In genomic region chr20:62131560-62132320, GRCh38 we compare ENCODE assay signal across 8 cellular contexts. TPM values are rescaled to one million over a fixed set of nuclear protein-coding genes. Genes with fewer than 3 reads are reported as not detected.
DNase-seq lines count a peak whose midpoint lies in the region; ATAC-seq and TF ChIP-seq lines count a peak whose summit lies in the region.
"Had no signal": no experiment of that assay in that cellular context is flagged by ENCODE, and none has a peak within 500 bp of the region (broad histone marks: within the 10 kb centered on the region; RNA-seq: fewer than 3 reads in every experiment).

No MANE protein-coding gene starts in this region.

- H3K9me3 Mint-ChIP-seq in immature natural killer cell: no peaks in the 10 kb centered on the region

- peaks cover 6 to 100% (median 65%) of the 10 kb centered on the region in 9 donors for H3K36me3 ChIP-seq in heart right ventricle
- peaks cover 100% of the 10 kb centered on the region for H3K36me3 ChIP-seq in upper lobe of right lung
- peaks cover 14% of the 10 kb centered on the region for H3K36me3 ChIP-seq in breast epithelium
- H3K36me3 ChIP-seq in tibial artery: peaks cover 63 to 100% (median 88%) of the 10 kb centered on the region in 3 donors

- H3K36me3 Mint-ChIP-seq in immature natural killer cell: peaks cover 25 to 51% (median 26%) of the 10 kb centered on the region in 3 donors

- H3K27ac ChIP-seq in heart right ventricle (peak overlapping the region; percentile 14 to 87 (median 76)), upper lobe of right lung (peak overlapping the region; percentile 80), breast epithelium (peak overlapping the region in 1 of 2 donors; percentile 74), tibial artery (peak overlapping the region in 1 of 2 donors; percentile 0)
- H3K27ac ChIP-seq: hepatocyte, WERI-Rb-1 had no signal

- TF ChIP-seq POLR2A in breast epithelium (IDR thresholded peaks at IDR 0.05): no peak

- intact Hi-C loops in heart right ventricle (cut with DNase I): loop anchor here in 1 of 10 donors (5.0 kb wide), 1 partner anchor 104 kb away; no protein-coding TSS in a partner anchor
- intact Hi-C loops in left cardiac atrium (cut with DNase I): no loop called here
- intact Hi-C loops in upper lobe of right lung (cut with DNase I): loop anchor here (10.0 kb wide), 1 partner anchor 107 kb away; no protein-coding TSS in a partner anchor
- intact Hi-C loops in breast epithelium (cut with DNase I; ENCODE audit: low total_unique reads): no loop called here
- intact Hi-C loops in tibial artery (cut with DNase I; ENCODE audit: low total_unique reads): no loop called here

- TF ChIP-seq CTCF in heart right ventricle (IDR thresholded peaks at IDR 0.05) (no peak), upper lobe of right lung (IDR thresholded peaks at IDR 0.05) (no peak), breast epithelium (IDR thresholded peaks at IDR 0.05) (no peak), tibial artery (IDR thresholded peaks at IDR 0.05) (no peak)

- peaks cover 29 to 31% of the 10 kb centered on the region in 2 donors for H3K4me1 Mint-ChIP-seq in immature natural killer cell

- H3K27me3 Mint-ChIP-seq in immature natural killer cell (ENCODE audit: low read depth in 3 of 3): peaks cover 2 to 6% (median 5%) of the 10 kb centered on the region in 3 donors

- WGBS in heart right ventricle, 2 donors: 76 to 83% methylated on average over 25 of the region's 25 CpGs

- H3K9me3 ChIP-seq in heart right ventricle: no peaks in the 10 kb centered on the region
- H3K9me3 ChIP-seq in upper lobe of right lung: no peaks in the 10 kb centered on the region
- H3K9me3 ChIP-seq in breast epithelium: no peaks in the 10 kb centered on the region
- H3K9me3 ChIP-seq in tibial artery: no peaks in the 10 kb centered on the region

- peaks cover 24 to 79% (median 53%) of the 10 kb centered on the region in 9 donors for H3K4me1 ChIP-seq in heart right ventricle
- H3K4me1 ChIP-seq in upper lobe of right lung: peaks cover 21% of the 10 kb centered on the region
- H3K4me1 ChIP-seq in breast epithelium: no peaks in the 10 kb centered on the region
- peaks cover 0 to 7% (median 2%) of the 10 kb centered on the region in 4 donors for H3K4me1 ChIP-seq in tibial artery

- H3K4me3 ChIP-seq in heart right ventricle (no peak overlapping the region), upper lobe of right lung (no peak overlapping the region), breast epithelium (no peak overlapping the region), tibial artery (no peak overlapping the region)
- H3K4me3 ChIP-seq: hepatocyte had no signal

- DNase-seq in heart right ventricle (no peak), left cardiac atrium (no peak), immature natural killer cell (no peak), upper lobe of right lung (no peak), breast epithelium (ENCODE audit: low spot score in 2 of 2) (no peak), tibial artery (no peak)
- DNase-seq: WERI-Rb-1 had no signal

- H3K27me3 ChIP-seq in heart right ventricle: no peaks in the 10 kb centered on the region
- no peaks in the 10 kb centered on the region for H3K27me3 ChIP-seq in upper lobe of right lung
- H3K27me3 ChIP-seq in breast epithelium: no peaks in the 10 kb centered on the region
- no peaks in the 10 kb centered on the region for H3K27me3 ChIP-seq in tibial artery
- H3K27me3 ChIP-seq: hepatocyte had no signal

- peak overlapping the region in 4 of 5 donors; percentile 58 to 66 (median 64) for H3K4me3 Mint-ChIP-seq in immature natural killer cell

- peak overlapping the region; percentile 72 to 89 (median 84) for H3K27ac Mint-ChIP-seq in immature natural killer cell

- ATAC-seq in heart right ventricle (no peak), left cardiac atrium (no peak), upper lobe of right lung (no peak)

RNA-seq across cellular contexts. Expression of gene LSM14B, which starts 9.5 kb away (rescaled TPM):
- total RNA-seq in heart right ventricle: 10 to 100 TPM; 50.8 to 63.7 (median 60.5) TPM
- polyA plus RNA-seq in heart right ventricle: 10 to 100 TPM; 15.7 to 41.7 TPM
- total RNA-seq in left cardiac atrium: 10 to 100 TPM; 36.8 to 38.1 TPM
- 1 to 10 TPM in 2 of 3 donors, under 1 TPM in 1; 0.19 to 1.9 (median 1.4) TPM for polyA plus RNA-seq in immature natural killer cell
- total RNA-seq in upper lobe of right lung: 35.1 TPM
- total RNA-seq in breast epithelium: 10 to 100 TPM; 20.6 to 26.5 (median 25.6) TPM

RNA-seq across cellular contexts. Expression of gene PSMA7, which starts 11.5 kb away (rescaled TPM):
- total RNA-seq in heart right ventricle (100 to 1,000 TPM; 172 to 296 (median 200) TPM), left cardiac atrium (100 to 1,000 TPM; 174 to 210 TPM), upper lobe of right lung (209 TPM), breast epithelium (100 to 1,000 TPM; 200 to 579 (median 380) TPM)
- polyA plus RNA-seq in heart right ventricle (100 to 1,000 TPM; 143 to 567 TPM), immature natural killer cell (100 to 1,000 TPM; 497 to 643 (median 622) TPM)

RNA-seq across cellular contexts. Expression of gene SS18L1, which starts 11.8 kb away (rescaled TPM):
- total RNA-seq in heart right ventricle (10 to 100 TPM in 2 of 10 donors, 1 to 10 TPM in 8; 6.6 to 11.7 (median 7.4) TPM), left cardiac atrium (1 to 10 TPM; 7.6 to 7.7 TPM), upper lobe of right lung (12.6 TPM), breast epithelium (10 to 100 TPM; 12.5 to 18.4 (median 14.4) TPM)
- polyA plus RNA-seq in heart right ventricle (10 to 100 TPM in 1 of 2 donors, 1 to 10 TPM in 1; 5.2 to 22.3 TPM), immature natural killer cell (under 1 TPM in 2 of 3 donors, not detected in 1; 0.39 to 0.68 TPM)

RNA-seq across cellular contexts. Expression of gene MTG2, which starts 51.1 kb away (rescaled TPM):
- total RNA-seq in heart right ventricle (10 to 100 TPM; 21.5 to 30.4 (median 28.2) TPM), left cardiac atrium (10 to 100 TPM; 19.1 to 28.9 TPM), upper lobe of right lung (26.5 TPM), breast epithelium (10 to 100 TPM; 16.3 to 32.1 (median 25.6) TPM)
- polyA plus RNA-seq in heart right ventricle (10 to 100 TPM; 25.4 to 55.5 TPM), immature natural killer cell (10 to 100 TPM; 14.5 to 19.6 (median 15.3) TPM)
